In the genomic region with DNA sequence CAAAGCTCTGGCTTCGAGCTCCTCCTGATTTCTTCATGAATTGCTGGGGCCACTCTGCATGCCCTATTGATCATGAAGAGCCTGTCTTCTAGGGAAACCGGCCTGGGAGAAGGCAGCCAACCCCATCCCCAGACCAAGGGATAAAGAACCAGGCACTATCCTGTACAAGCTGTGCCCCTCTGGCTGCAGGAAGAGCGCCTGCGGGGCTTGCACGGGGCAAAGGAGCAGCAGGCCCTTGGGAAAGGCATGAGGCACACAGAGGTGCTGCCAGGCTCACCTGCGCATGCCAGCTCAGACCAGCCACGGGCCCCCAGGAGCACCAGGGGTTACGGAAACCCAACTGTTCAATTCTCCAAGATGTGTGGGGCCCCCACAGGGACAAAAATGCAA, we compare ENCODE assay signal across 8 cellular contexts. TPM values are rescaled to one million over a fixed set of nuclear protein-coding genes. Genes with fewer than 3 reads are reported as not detected.
DNase-seq lines count a peak whose midpoint lies in the region; ATAC-seq and TF ChIP-seq lines count a peak whose summit lies in the region.

No MANE protein-coding gene starts in this region.

- POLR2A ChIA-PET in IMR-90 (lab: Charles Lee; ENCODE audit: unreplicated experiment): no interaction called here
- POLR2A ChIA-PET in naive thymus-derived CD4-positive, alpha-beta T cell (lab: Charles Lee): interaction anchor here (0.9 to 2.5 kb wide), 12 partner anchors 9 to 967 kb away, joined by 3 to 19 read pairs (median 4); a partner anchor contains a TSS

- H2AK5ac ChIP-seq in IMR-90 (ENCODE audit: low read depth, low read length): no peak overlapping the region

- no peak overlapping the region for H2BK5ac ChIP-seq in IMR-90 (ENCODE audit: low read depth, low read length, poor library complexity, severe bottlenecking)

- TF ChIP-seq CTCF in BE2C (IDR thresholded peaks at IDR 0.05; ENCODE audit: low read depth, low read length) (no peak), IMR-90 (conservative IDR thresholded peaks at IDR 0.05; ENCODE audit: low read depth, low read length) (no peak), chondrocyte (IDR thresholded peaks at IDR 0.05) (no peak)

- no peak overlapping the region for H2BK120ac ChIP-seq in IMR-90 (ENCODE audit: low read depth, low read length)

- no peak overlapping the region for H4K91ac ChIP-seq in IMR-90 (ENCODE audit: insufficient read depth, low read depth, low read length)

- no peaks in the 10 kb centered on the region for H3K27me3 ChIP-seq in BE2C
- no peaks in the 10 kb centered on the region for H3K27me3 ChIP-seq in IMR-90 (ENCODE audit: control insufficient read depth, insufficient read depth, low read length)
- H3K27me3 ChIP-seq in naive thymus-derived CD4-positive, alpha-beta T cell (ENCODE audit: control insufficient read depth in 2 of 2, insufficient read depth in 2 of 2, low read length in 2 of 2): no peaks in the 10 kb centered on the region

- H3K4me3 Mint-ChIP-seq in chondrocyte (ENCODE audit: unreplicated experiment): peak overlapping the region; percentile 16
- H3K4me3 Mint-ChIP-seq in naive thymus-derived CD4-positive, alpha-beta T cell: peak overlapping the region; percentile 67 to 91 (median 84)

- H3K4me2 ChIP-seq in IMR-90 (ENCODE audit: low read depth, low read length): 0 out of 2 replicates have a peak overlapping the region, but pooled peaks have one; percentile 12

- no peak overlapping the region for H3K9ac ChIP-seq in IMR-90 (ENCODE audit: low read depth, low read length)

- no peak overlapping the region for H3K27ac Mint-ChIP-seq in chondrocyte (ENCODE audit: unreplicated experiment)
- H3K27ac Mint-ChIP-seq in naive thymus-derived CD4-positive, alpha-beta T cell: peak overlapping the region; percentile 29 to 97 (median 85)

- no peak overlapping the region for H2BK20ac ChIP-seq in IMR-90 (ENCODE audit: low read depth, low read length)

- H3K18ac ChIP-seq in IMR-90 (ENCODE audit: low read depth, low read length): no peak overlapping the region

- H3K56ac ChIP-seq in IMR-90 (ENCODE audit: extremely low read depth, insufficient read depth, low read length): no peak overlapping the region

- dilution Hi-C loops in IMR-90 (cut with HindIII; ENCODE audit: low sequenced_read_pairs, unreplicated experiment): no loop called here

- H3K9me3 ChIP-seq in BE2C (no peaks in the 10 kb centered on the region), IMR-90 (ENCODE audit: control insufficient read depth, insufficient read depth, low read length) (no peaks in the 10 kb centered on the region)
- H3K9me3 ChIP-seq in naive thymus-derived CD4-positive, alpha-beta T cell (ENCODE audit: control insufficient read depth in 2 of 3, low read length in 3 of 3): no peaks in the 10 kb centered on the region

- H3K4ac ChIP-seq in IMR-90 (ENCODE audit: low read depth, low read length): no peak overlapping the region

- peaks cover 25% of the 10 kb centered on the region for H3K4me1 Mint-ChIP-seq in chondrocyte (ENCODE audit: low read depth)
- peaks cover 20 to 40% (median 26%) of the 10 kb centered on the region in 7 donors for H3K4me1 Mint-ChIP-seq in naive thymus-derived CD4-positive, alpha-beta T cell

- peaks cover 2% of the 10 kb centered on the region for H3K36me3 Mint-ChIP-seq in chondrocyte (ENCODE audit: low read depth)
- peaks cover 0 to 1% (median 0%) of the 10 kb centered on the region in 5 donors for H3K36me3 Mint-ChIP-seq in naive thymus-derived CD4-positive, alpha-beta T cell

- H3K4me1 ChIP-seq in BE2C (peaks cover 3% of the 10 kb centered on the region; the same call in 1 of the 2 replicates), IMR-90 (ENCODE audit: control insufficient read depth, insufficient read depth, low read length) (peaks cover 13% of the 10 kb centered on the region)
- H3K4me1 ChIP-seq in naive thymus-derived CD4-positive, alpha-beta T cell (ENCODE audit: control insufficient read depth in 2 of 2, insufficient read depth in 2 of 2, low read length in 2 of 2): peaks cover 17 to 22% of the 10 kb centered on the region in 2 donors

- H3K27me3 Mint-ChIP-seq in chondrocyte (ENCODE audit: low read depth): no peaks in the 10 kb centered on the region
- no peaks in the 10 kb centered on the region for H3K27me3 Mint-ChIP-seq in naive thymus-derived CD4-positive, alpha-beta T cell

- ATAC-seq in IMR-90 (ENCODE audit: low read depth): no peak
- ATAC-seq in naive thymus-derived CD4-positive, alpha-beta T cell: no peak

- CTCF ChIA-PET in IMR-90 (lab: Yijun Ruan, JAX): interaction anchor here (0.7 to 2.8 kb wide), 24 partner anchors 8 to 162 kb away, joined by 3 to 20 read pairs (median 4); a partner anchor contains a TSS
- CTCF ChIA-PET in naive thymus-derived CD4-positive, alpha-beta T cell (lab: Charles Lee): interaction anchor here (0.6 to 5.7 kb wide), 32 partner anchors 10 to 1904 kb away, joined by 3 to 108 read pairs (median 4); a partner anchor contains a TSS

- H2BK15ac ChIP-seq in IMR-90 (ENCODE audit: low read depth, low read length): no peak overlapping the region

- H3K36me3 ChIP-seq in BE2C: peaks cover 6% of the 10 kb centered on the region
- no peaks in the 10 kb centered on the region for H3K36me3 ChIP-seq in IMR-90 (ENCODE audit: control insufficient read depth, insufficient read depth, low read length)
- peaks cover 0 to 4% (median 0%) of the 10 kb centered on the region in 3 experiments for H3K36me3 ChIP-seq in naive thymus-derived CD4-positive, alpha-beta T cell (ENCODE audit: control insufficient read depth in 2 of 3, insufficient read depth in 3 of 3, low read length in 3 of 3)

- TF ChIP-seq RAD21 in IMR-90 (IDR thresholded peaks at IDR 0.05; ENCODE audit: low read length): no peak

- H3K14ac ChIP-seq in IMR-90 (replicated peaks; ENCODE audit: low read depth, low read length): no peak overlapping the region

- no peak overlapping the region for H3K27ac ChIP-seq in IMR-90 (ENCODE audit: insufficient read depth, low read length)
- peak overlapping the region; percentile 60 for H3K27ac ChIP-seq in naive thymus-derived CD4-positive, alpha-beta T cell (ENCODE audit: low read depth, low read length)

- intact Hi-C loops in IMR-90 (cut with micrococcal nuclease): loop anchor here (1.0 to 5.0 kb wide), 7 partner anchors 26 to 505 kb away; a partner anchor contains a TSS
- intact Hi-C loops in naive thymus-derived CD4-positive, alpha-beta T cell (cut with micrococcal nuclease): loop anchor here (1.0 to 5.0 kb wide), 13 partner anchors 10 to 1071 kb away; a partner anchor contains a TSS

- H2AFZ ChIP-seq in IMR-90 (replicated peaks; ENCODE audit: low read length, poor library complexity): no peak overlapping the region

- peaks cover 2 to 7% of the 10 kb centered on the region in 2 experiments; a peak in 2 of 4 replicates for H3K79me1 ChIP-seq in IMR-90 (ENCODE audit: low read depth in 1 of 2, low read length in 2 of 2)

- no peak overlapping the region for H4K5ac ChIP-seq in IMR-90 (ENCODE audit: low read depth, low read length)

- no peak for TF ChIP-seq POLR2A in IMR-90 (IDR thresholded peaks at IDR 0.05; ENCODE audit: low read depth, low read length)

- no peak overlapping the region for H2AK9ac ChIP-seq in IMR-90 (replicated peaks; ENCODE audit: low read depth, low read length, poor library complexity)

- H3K9me1 ChIP-seq in IMR-90 (ENCODE audit: insufficient read depth, low read length): peaks cover 6% of the 10 kb centered on the region; the same call in 1 of the 2 replicates

- peaks cover 3% of the 10 kb centered on the region; the same call in 1 of the 2 replicates for H4K20me1 ChIP-seq in IMR-90 (ENCODE audit: insufficient read depth, low read length)

- no peak for DNase-seq in BE2C
- DNase-seq in IMR-90: no peak
- no peak for DNase-seq in chondrocyte (ENCODE audit: low spot score)
- peak in 5 of 9 donors; percentile 3 to 27 (median 6) for DNase-seq in naive thymus-derived CD4-positive, alpha-beta T cell
- no peak for DNase-seq in NCI-H1930 (lab: John Stamatoyannopoulos, UW)
- DNase-seq in DMS153 (lab: John Stamatoyannopoulos, UW): no peak
- no peak for DNase-seq in NCI-H1092 (lab: John Stamatoyannopoulos, UW)
- no peak for DNase-seq in mesenteric fat pad (ENCODE audit: low spot score)

- BruUV-seq in IMR-90 (replicated peaks; lab: Mats Ljungman, UMichigan): no TSS peak

- H3K9me3 Mint-ChIP-seq in chondrocyte (ENCODE audit: low read depth): no peaks in the 10 kb centered on the region
- H3K9me3 Mint-ChIP-seq in naive thymus-derived CD4-positive, alpha-beta T cell: no peaks in the 10 kb centered on the region

- no peak overlapping the region for H4K8ac ChIP-seq in IMR-90 (ENCODE audit: low read depth in 2 of 2, low read length in 2 of 2)

- in situ Hi-C loops in IMR-90 (cut with MboI; ENCODE audit: low sequenced_read_pairs): no loop called here

- H3K4me3 ChIP-seq in BE2C (ENCODE audit: low read depth, low read length) (peak overlapping the region; percentile 92), IMR-90 (ENCODE audit: insufficient read depth, low read depth, low read length) (no peak overlapping the region)
- no peak overlapping the region for H3K4me3 ChIP-seq in naive thymus-derived CD4-positive, alpha-beta T cell (ENCODE audit: low read length)

- 61% methylated on average over 6 of the region's 8 CpGs; no CpG with 5 or more reads in 1 of the 2 experiments for WGBS in IMR-90 (ENCODE audit: extremely low coverage in 2 of 2, insufficient read length in 1 of 2), 2 experiments

- no peak overlapping the region for H3K23ac ChIP-seq in IMR-90 (ENCODE audit: low read depth, low read length)

TF ChIP-seq in IMR-90, 13 proteins besides CTCF, POLR2A, EP300 and RAD21:
- TF ChIP-seq BHLHE40 (IDR thresholded peaks at IDR 0.05; ENCODE audit: low read depth, low read length): no peak
- no peak for TF ChIP-seq MAZ (IDR thresholded peaks at IDR 0.05; ENCODE audit: borderline replicate concordance, low read depth, low read length)
- no peak for TF ChIP-seq FOS (IDR thresholded peaks at IDR 0.05; ENCODE audit: low read depth, low read length)
- TF ChIP-seq MXI1 (IDR thresholded peaks at IDR 0.05; ENCODE audit: borderline replicate concordance, low read depth, low read length): no peak
- no peak for TF ChIP-seq CEBPB (IDR thresholded peaks at IDR 0.05; ENCODE audit: low read depth, low read length)

RNA-seq across cellular contexts. Expression of a gene that starts 2.1 kb away (rescaled TPM):
- 68.1 TPM for polyA plus RNA-seq in BE2C (2012; ENCODE audit: insufficient read depth, insufficient read length, low read depth)
- 15.3 and 21.7 TPM in 2 replicates for total RNA-seq in IMR-90 (2012; rRNA removed)
- 23.0 and 26.9 TPM in 2 replicates for polyA plus RNA-seq in IMR-90 (2012; rRNA removed)
- polyA plus RNA-seq in IMR-90 (2012; cell fraction: cytosol; rRNA removed): 9.3 and 18.0 TPM in 2 replicates
- polyA plus RNA-seq in IMR-90 (2012; cell fraction: nucleus; rRNA removed; ENCODE audit: low replicate concordance): 16.6 and 26.3 TPM in 2 replicates
- total RNA-seq in chondrocyte: 27.7 to 31.2 TPM (median 28.2 TPM) in 3 replicates
- 10 to 100 TPM; 19.6 to 71.8 (median 27.4) TPM for total RNA-seq in naive thymus-derived CD4-positive, alpha-beta T cell
- polyA plus RNA-seq in naive thymus-derived CD4-positive, alpha-beta T cell: 10 to 100 TPM; 10.2 to 16.8 TPM
- 267 TPM for total RNA-seq in mesenteric fat pad

Comparison
In these comparisons a context has a peak if more than half of its experiments do, and no peak if none do; other contexts are left out.
1. DNase-seq: peak in naive thymus-derived CD4-positive, alpha-beta T cell (5 of 9); none in BE2C (single experiment), IMR-90 (single experiment), chondrocyte (single experiment), NCI-H1930 (0 of 2), DMS153 (single experiment), NCI-H1092 (single experiment) and mesenteric fat pad (single experiment).